ENCODE assay signal across 8 cellular contexts in the genomic region with DNA sequence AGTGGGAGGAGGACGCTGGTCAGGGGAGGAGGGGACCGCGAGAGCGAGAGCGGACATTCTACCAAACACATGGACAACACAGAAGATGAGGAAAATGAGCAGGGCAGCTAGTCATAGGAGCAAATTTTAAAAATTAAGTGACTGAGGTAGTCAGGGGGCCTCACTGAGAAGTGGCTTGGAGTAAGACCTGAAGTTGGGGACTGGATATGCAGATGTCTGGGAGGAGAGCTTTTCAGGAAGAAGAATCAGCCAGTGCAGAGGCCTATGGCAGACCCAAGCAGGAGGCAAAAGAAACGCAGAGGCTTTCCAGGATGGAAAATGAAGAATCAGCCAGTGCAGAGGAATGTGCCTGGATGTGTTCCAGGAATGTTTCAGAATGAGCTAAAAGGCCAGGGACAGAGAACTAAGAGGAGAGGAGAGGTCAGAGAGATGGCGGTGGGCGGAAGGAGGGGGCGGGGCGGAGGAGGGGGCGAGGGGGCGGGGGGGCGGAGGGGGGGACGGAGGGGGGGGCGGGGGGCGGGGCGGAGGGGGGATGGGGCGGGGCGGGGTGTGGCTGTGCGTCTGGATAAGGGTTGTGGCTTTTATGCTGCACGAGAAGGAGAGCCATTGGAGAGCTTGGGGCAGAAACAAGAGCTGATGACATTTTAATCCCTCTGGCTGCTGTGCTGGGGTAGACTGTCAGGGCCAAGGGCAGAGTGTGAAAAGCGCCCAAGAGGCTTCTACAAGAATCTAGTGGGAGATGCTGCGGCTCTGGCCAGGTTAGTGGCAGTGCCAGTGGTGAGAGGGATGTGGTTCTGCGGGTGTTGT.
DNase-seq lines count a peak whose midpoint lies in the region; ATAC-seq and TF ChIP-seq lines count a peak whose summit lies in the region.

No MANE protein-coding gene starts in this region.

- H3K4me1 ChIP-seq in BE2C (no peaks in the 10 kb centered on the region), NT2/D1 (ENCODE audit: insufficient read depth, insufficient read length) (peaks cover 7% of the 10 kb centered on the region), breast epithelium (peaks cover 0 to 4% of the 10 kb centered on the region in 2 donors), skeletal muscle satellite cell (ENCODE audit: control insufficient read depth, insufficient read depth, low read length) (peaks cover 18% of the 10 kb centered on the region)

- H3K9ac ChIP-seq in NT2/D1 (ENCODE audit: insufficient read length, low read depth) (peak overlapping the region; percentile 70), skeletal muscle satellite cell (ENCODE audit: low read depth, low read length) (peak overlapping the region; percentile 39)

- POLR2A ChIA-PET in GM10248 (lab: Yijun Ruan, JAX) = no interaction called here

- intact Hi-C loops in breast epithelium (cut with DNase I; ENCODE audit: low total_unique reads) = no loop called here

- DNase-seq in BE2C (no peak), NT2/D1 (ENCODE audit: low read depth, low spot score) (no peak), breast epithelium (ENCODE audit: low spot score in 2 of 2) (peak in 1 of 2 donors; percentile 69), iris pigment epithelial cell (ENCODE audit: low read depth) (peak; percentile 75), GM10248 (ENCODE audit: extremely low spot score) (no peak)

- H3K36me3 ChIP-seq in BE2C (no peaks in the 10 kb centered on the region), NT2/D1 (ENCODE audit: insufficient read depth, insufficient read length, low read length) (no peaks in the 10 kb centered on the region), breast epithelium (no peaks in the 10 kb centered on the region), skeletal muscle satellite cell (ENCODE audit: insufficient read depth, low read length) (no peaks in the 10 kb centered on the region)

- TF ChIP-seq CTCF in BE2C (IDR thresholded peaks at IDR 0.05; ENCODE audit: low read depth, low read length) (no peak), breast epithelium (IDR thresholded peaks at IDR 0.05) (no peak), GM10248 (IDR thresholded peaks at IDR 0.05; ENCODE audit: control extremely low read depth, extremely low read depth, low read depth, missing control alignments) (no peak)

- H3K4me3 ChIP-seq in BE2C (ENCODE audit: low read depth, low read length) = peak overlapping the region; percentile 54
- peak overlapping the region; percentile 53 for H3K4me3 ChIP-seq in NT2/D1 (ENCODE audit: insufficient read length, low read depth)
- H3K4me3 ChIP-seq in breast epithelium = peak overlapping the region; percentile 12 to 50 (median 30)
- H3K4me3 ChIP-seq in skeletal muscle satellite cell (ENCODE audit: low read length) = peak overlapping the region; percentile 62

- H3K4me2 ChIP-seq in skeletal muscle satellite cell (ENCODE audit: low read length) = peak overlapping the region; percentile 84

- peaks cover 13% of the 10 kb centered on the region; the same call in 1 of the 2 replicates for H3K27me3 ChIP-seq in BE2C
- H3K27me3 ChIP-seq in NT2/D1 (ENCODE audit: insufficient read depth, insufficient read length) = no peaks in the 10 kb centered on the region
- no peaks in the 10 kb centered on the region for H3K27me3 ChIP-seq in breast epithelium
- peaks cover 11% of the 10 kb centered on the region for H3K27me3 ChIP-seq in skeletal muscle satellite cell (ENCODE audit: control insufficient read depth, insufficient read depth, low read length)

- H3K9me3 ChIP-seq in BE2C = no peaks in the 10 kb centered on the region
- H3K9me3 ChIP-seq in NT2/D1 (ENCODE audit: insufficient read depth, low read length) = no peaks in the 10 kb centered on the region
- H3K9me3 ChIP-seq in breast epithelium = no peaks in the 10 kb centered on the region
- no peaks in the 10 kb centered on the region for H3K9me3 ChIP-seq in skeletal muscle satellite cell (replicated peaks; ENCODE audit: low read length)

- H3K27ac ChIP-seq in breast epithelium = peak overlapping the region; percentile 76 to 77

- CTCF ChIA-PET in GM10248 (lab: Yijun Ruan, JAX) = interaction anchor here (0.7 to 9.0 kb wide), 21 partner anchors 8 to 408 kb away, joined by 3 to 135 read pairs (median 5); no protein-coding TSS in a partner anchor

- ATAC-seq in GM21390 (IDR thresholded peaks at IDR 0.05; ENCODE audit: unreplicated experiment) (peak; percentile 15), HG02798 (IDR thresholded peaks at IDR 0.05; ENCODE audit: poor library complexity, unreplicated experiment) (no peak)

- TF ChIP-seq POLR2A in breast epithelium (IDR thresholded peaks at IDR 0.05) = no peak
